ENCODE assay signal across 14 cellular contexts in genomic region chr5:127425868-127426267, GRCh38.
"Had no signal": no experiment of that assay in that cellular context is flagged by ENCODE, and none has a peak within 500 bp of the region (broad histone marks: within the 10 kb centered on the region; RNA-seq: fewer than 3 reads in every experiment).

No MANE protein-coding gene starts in this region.

- FAIRE-seq: astrocyte, pancreas had no signal

- H3K27ac ChIP-seq: coronary artery, gastrocnemius medialis, pancreas, testis, upper lobe of right lung had no signal

- H3K4me3 ChIP-seq: coronary artery, gastrocnemius medialis, pancreas, testis, upper lobe of right lung had no signal

- H3K9me3 ChIP-seq: gastrocnemius medialis, pancreas, testis, upper lobe of right lung had no signal

- H3K4me1 ChIP-seq: gastrocnemius medialis, testis, upper lobe of right lung had no signal

- DNase-seq: activated CD4-positive, alpha-beta T cell treated with anti-CD3 and anti-CD28 coated beads for 48 hours; activated CD8-positive, alpha-beta T cell treated with anti-CD3 and anti-CD28 coated beads, Interleukin-2, amount 10 ng/mL, durations not matched to agents 7 days and 5 days; activated naive CD4-positive, alpha-beta T cell treated with anti-CD3 and anti-CD28 coated beads for 36 hours; caudate nucleus; effector CD8-positive, alpha-beta T cell; gastrocnemius medialis; pancreas; stimulated activated CD4-positive, alpha-beta T cell treated with anti-CD3 and anti-CD28 coated beads, Interleukin-2, amount 100 ng/mL, for 48 hours; stimulated activated CD8-positive, alpha-beta memory T cell treated with anti-CD3 and anti-CD28 coated beads, Interleukin-4, amount 100 ng/mL, for 48 hours; testis; upper lobe of right lung had no signal

- ATAC-seq: activated CD8-positive, alpha-beta T cell treated with anti-CD3 and anti-CD28 coated beads, Interleukin-2, amount 10 ng/mL, durations not matched to agents 7 days and 5 days; upper lobe of right lung; WTC11 had no signal

- H3K27me3 ChIP-seq: gastrocnemius medialis, pancreas, testis, upper lobe of right lung had no signal

- H3K36me3 ChIP-seq: gastrocnemius medialis, pancreas, upper lobe of right lung had no signal
